ENCODE assay signal across 13 cellular contexts in genomic region chr14:100663528-100664052, GRCh38.
DNase-seq lines count a peak whose midpoint lies in the region; ATAC-seq and TF ChIP-seq lines count a peak whose summit lies in the region.
"Had no signal": no experiment of that assay in that cellular context is flagged by ENCODE, and none has a peak within 500 bp of the region (broad histone marks: within the 10 kb centered on the region; RNA-seq: fewer than 3 reads in every experiment).

No MANE protein-coding gene starts in this region.

- H3K36me3 ChIP-seq in OCI-LY7 (ENCODE audit: insufficient read depth, low read length): no peaks in the 10 kb centered on the region
- H3K36me3 ChIP-seq in GM23338 (ENCODE audit: insufficient read depth): no peaks in the 10 kb centered on the region
- H3K36me3 ChIP-seq: brain microvascular endothelial cell, heart right ventricle had no signal

- POLR2A ChIA-PET in OCI-LY7 (lab: Charles Lee): no interaction called here

- DNase-seq in natural killer cell (no peak), OCI-LY7 (ENCODE audit: low spot score) (no peak), endothelial cell (ENCODE audit: low spot score) (no peak), Calu3 (no peak), GM23338 (ENCODE audit: low spot score) (no peak)
- no peak for DNase-seq in natural killer cell treated with Interleukin-12 subunit alpha and Interleukin-12 subunit beta and Interleukin-15 and Interleukin-18, amount 100 ng/mL, for 72 hours (ENCODE audit: low spot score)
- DNase-seq: activated gamma-delta T cell had no signal

- no peak overlapping the region for H3K4me3 ChIP-seq in OCI-LY7 (ENCODE audit: low read depth, low read length, poor library complexity, severe bottlenecking)
- no peak overlapping the region for H3K4me3 ChIP-seq in GM23338
- H3K4me3 ChIP-seq: heart right ventricle had no signal

- H3K9me3 ChIP-seq in OCI-LY7 (ENCODE audit: low read length): no peaks in the 10 kb centered on the region
- H3K9me3 ChIP-seq: heart right ventricle had no signal

- no peaks in the 10 kb centered on the region for H3K9me3 Mint-ChIP-seq in natural killer cell
- no peaks in the 10 kb centered on the region for H3K9me3 Mint-ChIP-seq in natural killer cell treated with Interleukin-12 subunit alpha and Interleukin-12 subunit beta and Interleukin-15 and Interleukin-18, amount 100 ng/mL, for 72 hours
- H3K9me3 Mint-ChIP-seq in endothelial cell (ENCODE audit: unreplicated experiment): no peaks in the 10 kb centered on the region
- H3K9me3 Mint-ChIP-seq in Calu3 (ENCODE audit: low read depth, unreplicated experiment): no peaks in the 10 kb centered on the region
- no peaks in the 10 kb centered on the region for H3K9me3 Mint-ChIP-seq in GM23338
- H3K9me3 Mint-ChIP-seq: stimulated activated effector memory CD8-positive, alpha-beta T cell treated with anti-CD3 and anti-CD28 coated beads, Interleukin-12 subunit alpha, Interleukin-12 subunit beta, amount 100 ng/mL, for 72 hours had no signal

- H3K27me3 Mint-ChIP-seq in natural killer cell (ENCODE audit: low read depth in 2 of 2): peaks cover 0 to 17% of the 10 kb centered on the region in 2 donors
- H3K27me3 Mint-ChIP-seq in natural killer cell treated with Interleukin-12 subunit alpha and Interleukin-12 subunit beta and Interleukin-15 and Interleukin-18, amount 100 ng/mL, for 72 hours: peaks cover 12 to 16% of the 10 kb centered on the region in 2 donors
- peaks cover 9% of the 10 kb centered on the region for H3K27me3 Mint-ChIP-seq in endothelial cell (ENCODE audit: unreplicated experiment)
- H3K27me3 Mint-ChIP-seq in Calu3 (ENCODE audit: unreplicated experiment): peaks cover 38% of the 10 kb centered on the region
- no peaks in the 10 kb centered on the region for H3K27me3 Mint-ChIP-seq in GM23338 (ENCODE audit: insufficient read depth, low read depth, poor library complexity)

- H3K27me3 ChIP-seq in GM23338 (ENCODE audit: insufficient read depth): no peaks in the 10 kb centered on the region
- H3K27me3 ChIP-seq: brain microvascular endothelial cell had no signal

- CTCF ChIA-PET in OCI-LY7 (lab: Charles Lee; ENCODE audit: unreplicated experiment): no interaction called here
- CTCF ChIA-PET in Calu3 (lab: Charles Lee): interaction anchor here (1.0 to 1.3 kb wide), 3 partner anchors 13 to 98 kb away, joined by 3 read pairs; no protein-coding TSS in a partner anchor

- H2AFZ ChIP-seq in OCI-LY7 (ENCODE audit: low read length): no peak overlapping the region
- no peak overlapping the region for H2AFZ ChIP-seq in GM23338

- H3K4me1 ChIP-seq in OCI-LY7 (ENCODE audit: insufficient read depth, low read length, poor library complexity, severe bottlenecking) (no peaks in the 10 kb centered on the region), GM23338 (ENCODE audit: insufficient read depth) (no peaks in the 10 kb centered on the region)

- BruUV-seq in OCI-LY7 (replicated peaks; lab: Mats Ljungman, UMichigan) (no TSS peak), Calu3 (replicated peaks; lab: Mats Ljungman, UMichigan) (no TSS peak)

- H3K27ac Mint-ChIP-seq in natural killer cell (no peak overlapping the region), endothelial cell (ENCODE audit: unreplicated experiment) (no peak overlapping the region), Calu3 (ENCODE audit: unreplicated experiment) (no peak overlapping the region), GM23338 (no peak overlapping the region)
- H3K27ac Mint-ChIP-seq in natural killer cell treated with Interleukin-12 subunit alpha and Interleukin-12 subunit beta and Interleukin-15 and Interleukin-18, amount 100 ng/mL, for 72 hours: no peak overlapping the region
- H3K27ac Mint-ChIP-seq: stimulated activated effector memory CD8-positive, alpha-beta T cell treated with anti-CD3 and anti-CD28 coated beads, Interleukin-12 subunit alpha, Interleukin-12 subunit beta, amount 100 ng/mL, for 72 hours had no signal

- no peak for ATAC-seq in natural killer cell
- ATAC-seq in natural killer cell treated with Interleukin-12 subunit alpha and Interleukin-12 subunit beta and Interleukin-15 and Interleukin-18, amount 100 ng/mL, for 72 hours: no peak
- no peak for ATAC-seq in GM21529 (IDR thresholded peaks at IDR 0.05; ENCODE audit: unreplicated experiment)
- no peak for ATAC-seq in GM18519 (IDR thresholded peaks at IDR 0.05; ENCODE audit: low FRiP score, unreplicated experiment)
- ATAC-seq in GM23338: no peak

- peaks cover 0 to 8% of the 10 kb centered on the region in 2 donors for H3K4me1 Mint-ChIP-seq in natural killer cell
- H3K4me1 Mint-ChIP-seq in natural killer cell treated with Interleukin-12 subunit alpha and Interleukin-12 subunit beta and Interleukin-15 and Interleukin-18, amount 100 ng/mL, for 72 hours (ENCODE audit: low read depth in 2 of 2): peaks cover 0 to 5% of the 10 kb centered on the region in 2 donors
- peaks cover 17% of the 10 kb centered on the region for H3K4me1 Mint-ChIP-seq in endothelial cell (ENCODE audit: unreplicated experiment)
- peaks cover 17% of the 10 kb centered on the region for H3K4me1 Mint-ChIP-seq in Calu3 (ENCODE audit: low read depth, unreplicated experiment)
- H3K4me1 Mint-ChIP-seq in GM23338: peaks cover 5% of the 10 kb centered on the region

- no peak overlapping the region for H3K4me3 Mint-ChIP-seq in natural killer cell
- no peak overlapping the region for H3K4me3 Mint-ChIP-seq in natural killer cell treated with Interleukin-12 subunit alpha and Interleukin-12 subunit beta and Interleukin-15 and Interleukin-18, amount 100 ng/mL, for 72 hours
- H3K4me3 Mint-ChIP-seq in endothelial cell (ENCODE audit: unreplicated experiment): no peak overlapping the region
- H3K4me3 Mint-ChIP-seq in Calu3 (ENCODE audit: low read depth, unreplicated experiment): no peak overlapping the region
- no peak overlapping the region for H3K4me3 Mint-ChIP-seq in GM23338
- H3K4me3 Mint-ChIP-seq: naive B cell; stimulated activated effector memory CD8-positive, alpha-beta T cell treated with anti-CD3 and anti-CD28 coated beads, Interleukin-12 subunit alpha, Interleukin-12 subunit beta, amount 100 ng/mL, for 72 hours had no signal

- H4K20me1 ChIP-seq in OCI-LY7 (ENCODE audit: insufficient read depth, low read length) (no peaks in the 10 kb centered on the region), GM23338 (replicated peaks; ENCODE audit: insufficient read depth) (no peaks in the 10 kb centered on the region)

- no peak overlapping the region for H3K4me2 ChIP-seq in OCI-LY7 (ENCODE audit: low read length)
- no peak overlapping the region for H3K4me2 ChIP-seq in GM23338

- H3K36me3 Mint-ChIP-seq in natural killer cell (no peaks in the 10 kb centered on the region), endothelial cell (ENCODE audit: low read depth, unreplicated experiment) (no peaks in the 10 kb centered on the region), Calu3 (ENCODE audit: insufficient read depth, unreplicated experiment) (no peaks in the 10 kb centered on the region), GM23338 (ENCODE audit: low read depth) (no peaks in the 10 kb centered on the region)
- H3K36me3 Mint-ChIP-seq in natural killer cell treated with Interleukin-12 subunit alpha and Interleukin-12 subunit beta and Interleukin-15 and Interleukin-18, amount 100 ng/mL, for 72 hours: no peaks in the 10 kb centered on the region
- H3K36me3 Mint-ChIP-seq: naive B cell; stimulated activated effector memory CD8-positive, alpha-beta T cell treated with anti-CD3 and anti-CD28 coated beads, Interleukin-12 subunit alpha, Interleukin-12 subunit beta, amount 100 ng/mL, for 72 hours had no signal

- H3K79me2 ChIP-seq in OCI-LY7 (ENCODE audit: insufficient read depth, low read depth, low read length): no peaks in the 10 kb centered on the region
- no peaks in the 10 kb centered on the region for H3K79me2 ChIP-seq in GM23338 (replicated peaks; ENCODE audit: insufficient read depth)

- H3K9me2 ChIP-seq in OCI-LY7 (ENCODE audit: insufficient read depth, low read length) (no peaks in the 10 kb centered on the region), GM23338 (ENCODE audit: insufficient read depth) (no peaks in the 10 kb centered on the region)

- no peaks in the 10 kb centered on the region for H3F3A ChIP-seq in GM23338 (replicated peaks; ENCODE audit: low read depth)

- H3K27ac ChIP-seq in OCI-LY7 (ENCODE audit: low read depth, low read length, poor library complexity, severe bottlenecking): no peak overlapping the region
- H3K27ac ChIP-seq in GM23338 (ENCODE audit: low read depth): no peak overlapping the region
- H3K27ac ChIP-seq: brain microvascular endothelial cell had no signal

- TF ChIP-seq CTCF in natural killer cell (IDR thresholded peaks at IDR 0.05): peak; percentile 60
- peak; percentile 11 for TF ChIP-seq CTCF in OCI-LY7 (conservative IDR thresholded peaks at IDR 0.05; ENCODE audit: low read length)
- peak; percentile 51 for TF ChIP-seq CTCF in endothelial cell (IDR thresholded peaks at IDR 0.05; ENCODE audit: unreplicated experiment)
- no peak for TF ChIP-seq CTCF in Calu3 (IDR thresholded peaks at IDR 0.05; ENCODE audit: unreplicated experiment)
- no peak for TF ChIP-seq CTCF in GM23338 (conservative IDR thresholded peaks at IDR 0.05; ENCODE audit: low read depth in 2 of 2)

- intact Hi-C loops in natural killer cell (cut with micrococcal nuclease) (no loop called here), OCI-LY7 (cut with micrococcal nuclease; ENCODE audit: unreplicated experiment) (no loop called here), Calu3 (cut with micrococcal nuclease; ENCODE audit: unreplicated experiment) (loop anchor here (10.0 kb wide), 2 partner anchors 181 to 1001 kb away; no protein-coding TSS in a partner anchor)

TF ChIP-seq in GM23338, 12 proteins besides CTCF, POLR2A, EP300 and RAD21 (continues in another document):
- no peak for TF ChIP-seq NANOG (IDR thresholded peaks at IDR 0.05; ENCODE audit: borderline replicate concordance)
- TF ChIP-seq ZNF114 (CRISPR knock-in tag; IDR thresholded peaks at IDR 0.05): no peak
- no peak for TF ChIP-seq ZNF331 (CRISPR knock-in tag; IDR thresholded peaks at IDR 0.05; ENCODE audit: low read depth)
- TF ChIP-seq JUNB (IDR thresholded peaks at IDR 0.05; ENCODE audit: unreplicated experiment): no peak
- TF ChIP-seq EZH2phosphoT487 (IDR thresholded peaks at IDR 0.05; ENCODE audit: unreplicated experiment): no peak

Comparison
In these comparisons a context has a peak if more than half of its experiments do, and no peak if none do; other contexts are left out.
1. CTCF ChIP-seq: peak in natural killer cell (single experiment), OCI-LY7 (single experiment) and endothelial cell (single experiment); none in Calu3 (single experiment) and GM23338 (0 of 2).